8 cellular contexts compared by ENCODE assay signal in genomic region chr9:133478851-133479711, GRCh38.
DNase-seq lines count a peak whose midpoint lies in the region; ATAC-seq lines count a peak whose summit lies in the region.

Gene SLC2A6, minus strand, starts transcription at chr9:133479099. Its CDS starts 40 bp downstream, at chr9:133479059.

- H3K79me2 ChIP-seq in ACC112 (ENCODE audit: control insufficient read depth, insufficient read depth, low read length, unreplicated experiment), result peaks cover 25% of the 10 kb centered on the region

- H3K27me3 ChIP-seq in ACC112 (ENCODE audit: insufficient read depth, low read length), result no peaks in the 10 kb centered on the region

- H3K27ac ChIP-seq in ACC112 (ENCODE audit: low read depth, low read length) (peak within 1 kb of the TSS; percentile 47; the same call in 1 of the 2 replicates), caudate nucleus (ENCODE audit: low read depth, low read length) (peak within 1 kb of the TSS; percentile 71)

- peak within 1 kb of the TSS; percentile 89 for H3K4me3 ChIP-seq in ACC112 (ENCODE audit: low read depth, low read length)

- peak; percentile 80 for ATAC-seq in GM18861 (IDR thresholded peaks at IDR 0.05; ENCODE audit: unreplicated experiment)
- ATAC-seq in HG03064 (IDR thresholded peaks at IDR 0.05; ENCODE audit: low read depth, unreplicated experiment), result peak; percentile 81

- H3K4me1 ChIP-seq in ACC112 (ENCODE audit: control insufficient read depth, insufficient read depth, low read length, unreplicated experiment), result peaks cover 28% of the 10 kb centered on the region

- H3K36me3 ChIP-seq in ACC112 (ENCODE audit: insufficient read depth, low read length), result peaks cover 4% of the 10 kb centered on the region; the same call in 1 of the 2 replicates

- DNase-seq in NCI-H2171 (lab: John Stamatoyannopoulos, UW), result peak; percentile 93
- DNase-seq in activated CD4-positive, CD25-positive, alpha-beta regulatory T cell (lab: John Stamatoyannopoulos, UW), result peak; percentile 52 to 65 (median 64)
- DNase-seq in caudate nucleus (lab: John Stamatoyannopoulos, UW), result peak in 60 of 61 donors; percentile 12 to 93 (median 82)
- peak; percentile 80 for DNase-seq in inferior parietal cortex (ENCODE audit: extremely low spot score)
- DNase-seq in smooth muscle cell of the brain vasculature (ENCODE audit: low read depth, low spot score), result peak; percentile 13

- H2AFZ ChIP-seq in ACC112 (ENCODE audit: low read length, unreplicated experiment), result peak within 1 kb of the TSS; percentile 87

Comparison
In these comparisons a context has a peak if more than half of its experiments do, and no peak if none do; other contexts are left out.
1. Peak in every context shown above with its lines: DNase-seq, ATAC-seq, H3K4me3 ChIP-seq and H3K27ac ChIP-seq.
2. DNase-seq: peak in every context shown above with its lines; median percentile 93 in NCI-H2171; 82 in caudate nucleus; 80 in inferior parietal cortex; 64 in activated CD4-positive, CD25-positive, alpha-beta regulatory T cell; 13 in smooth muscle cell of the brain vasculature.